30 cellular contexts compared by ENCODE assay signal in genomic region chr18:48376406-48376805, GRCh38. TPM values are rescaled to one million over a fixed set of nuclear protein-coding genes. Genes with fewer than 3 reads are reported as not detected.
DNase-seq lines count a peak whose midpoint lies in the region; ATAC-seq and TF ChIP-seq lines count a peak whose summit lies in the region.
"Had no signal": no experiment of that assay in that cellular context is flagged by ENCODE, and none has a peak within 500 bp of the region (broad histone marks: within the 10 kb centered on the region; RNA-seq: fewer than 3 reads in every experiment).

No MANE protein-coding gene starts in this region.

- no peak overlapping the region for H3K27ac ChIP-seq in right atrium auricular region
- H3K27ac ChIP-seq: A549, left ventricle myocardium inferior, PC-9, vagina had no signal

- H3K4me1 ChIP-seq in right atrium auricular region = no peaks in the 10 kb centered on the region
- H3K4me1 ChIP-seq: A549 had no signal

- H3K9me3 Mint-ChIP-seq in WTC11 = peaks cover 3% of the 10 kb centered on the region; the same call in 1 of the 2 replicates
- H3K9me3 Mint-ChIP-seq: activated naive CD4-positive, alpha-beta T cell treated with anti-CD3 and anti-CD28 coated beads for 36 hours; activated T-helper 1 cell treated with anti-CD3 and anti-CD28 coated beads, Interleukin-12 subunit alpha, Interleukin-12 subunit beta, Interleukin-2, Interleukin-4 antibody, amounts not matched to agents 30 ng/mL and 10 ng/mL and 1 ng/mL, durations not matched to agents 14 hours and 24 hours and 36 hours had no signal

- no peaks in the 10 kb centered on the region for H3K9me3 ChIP-seq in right atrium auricular region
- H3K9me3 ChIP-seq: A549, left ventricle myocardium inferior, vagina had no signal

- CTCF ChIA-PET in WTC11 (lab: Charles Lee) = interaction anchor here (1.4 to 2.0 kb wide), 3 partner anchors 69 to 81 kb away, joined by 3 to 5 read pairs (median 5); no protein-coding TSS in a partner anchor

- H3K27me3 Mint-ChIP-seq in WTC11 (ENCODE audit: low read depth) = no peaks in the 10 kb centered on the region; the same call in 1 of the 2 replicates

- H3K27ac Mint-ChIP-seq in WTC11 = no peak overlapping the region
- H3K27ac Mint-ChIP-seq: activated naive CD4-positive, alpha-beta T cell treated with anti-CD3 and anti-CD28 coated beads for 36 hours; activated T-helper 1 cell treated with anti-CD3 and anti-CD28 coated beads, Interleukin-12 subunit alpha, Interleukin-12 subunit beta, Interleukin-2, Interleukin-4 antibody, amounts not matched to agents 30 ng/mL and 10 ng/mL and 1 ng/mL, durations not matched to agents 14 hours and 24 hours and 36 hours; CD4-positive, CD25-positive, alpha-beta regulatory T cell had no signal

- H3K27me3 ChIP-seq in right atrium auricular region = no peaks in the 10 kb centered on the region
- H3K27me3 ChIP-seq: vagina had no signal

- peaks cover 30% of the 10 kb centered on the region for H3K4me1 Mint-ChIP-seq in WTC11
- H3K4me1 Mint-ChIP-seq: CD4-positive, CD25-positive, alpha-beta regulatory T cell had no signal

- DNase-seq in right atrium auricular region (ENCODE audit: low spot score) = peak; percentile 18
- no peak for DNase-seq in Right ventricle myocardium inferior (ENCODE audit: missing footprints)
- peak; percentile 48 for DNase-seq in WTC11 (ENCODE audit: low spot score)
- peak; percentile 94 for DNase-seq in islet precursor cell
- DNase-seq in NCI-H2107 treated with DMSO at 0.1 percent for 48 hours (lab: John Stamatoyannopoulos, UW; ENCODE audit: unreplicated experiment) = no peak
- DNase-seq in NCI-H510A (lab: John Stamatoyannopoulos, UW) = no peak
- DNase-seq: activated CD4-positive, alpha-beta T cell treated with anti-CD3 and anti-CD28 coated beads, Interleukin-2, amount 50 U/mL, for 48 hours; activated CD4-positive, CD25-positive, alpha-beta regulatory T cell treated with anti-CD3 and anti-CD28 coated beads, Interleukin-2, amount 50 U/mL, for 72 hours; activated CD8-positive, alpha-beta memory T cell treated with anti-CD3 and anti-CD28 coated beads, Interleukin-2, amount 50 U/mL, for 4 hours; activated naive CD4-positive, alpha-beta T cell treated with anti-CD3 and anti-CD28 coated beads for 36 hours; CD4-positive, CD25-positive, alpha-beta regulatory T cell; cerebellar nuclear complex; dorsolateral prefrontal cortex; GF-D8; Karpas-422; left ventricle myocardium inferior; mesenchymal stem cell; NCI-H2107; NCI-H510A treated with DMSO at 0.1 percent for 48 hours; PC-9; right cardiac atrium; stimulated activated naive CD4-positive, alpha-beta T cell treated with Interleukin-2 at 50 U/mL for 16 hours; T-helper 2 cell had no signal

- H3K4me3 ChIP-seq in right atrium auricular region = no peak overlapping the region
- H3K4me3 ChIP-seq: A549, dorsolateral prefrontal cortex, left ventricle myocardium inferior, PC-9, smooth muscle cell, vagina had no signal

- POLR2A ChIA-PET in WTC11 (lab: Charles Lee) = no interaction called here

- H3K4me3 Mint-ChIP-seq in WTC11 = no peak overlapping the region
- H3K4me3 Mint-ChIP-seq: activated naive CD4-positive, alpha-beta T cell treated with anti-CD3 and anti-CD28 coated beads for 36 hours; activated T-helper 1 cell treated with anti-CD3 and anti-CD28 coated beads, Interleukin-12 subunit alpha, Interleukin-12 subunit beta, Interleukin-2, Interleukin-4 antibody, amounts not matched to agents 30 ng/mL and 10 ng/mL and 1 ng/mL, durations not matched to agents 14 hours and 24 hours and 36 hours; CD4-positive, CD25-positive, alpha-beta regulatory T cell had no signal

- TF ChIP-seq CTCF in right atrium auricular region (IDR thresholded peaks at IDR 0.05) (no peak), WTC11 (IDR thresholded peaks at IDR 0.05) (no peak)

- no peaks in the 10 kb centered on the region for H3K36me3 Mint-ChIP-seq in WTC11
- H3K36me3 Mint-ChIP-seq: CD4-positive, CD25-positive, alpha-beta regulatory T cell had no signal

- intact Hi-C loops in Right ventricle myocardium inferior (cut with DNase I) = no loop called here

- H3K36me3 ChIP-seq in right atrium auricular region = no peaks in the 10 kb centered on the region
- H3K36me3 ChIP-seq: left ventricle myocardium inferior, vagina had no signal

- ATAC-seq in Right ventricle myocardium inferior = no peak
- peak; percentile 96 for ATAC-seq in WTC11
- ATAC-seq in HG02759 (IDR thresholded peaks at IDR 0.05; ENCODE audit: unreplicated experiment) = no peak
- ATAC-seq in GM21515 (IDR thresholded peaks at IDR 0.05; ENCODE audit: unreplicated experiment) = no peak
- ATAC-seq: A549, right cardiac atrium had no signal

TF ChIP-seq in WTC11, 78 proteins besides CTCF, POLR2A, EP300 and RAD21:
- TF ChIP-seq ZNF219 (CRISPR knock-in tag; IDR thresholded peaks at IDR 0.05; ENCODE audit: borderline replicate concordance) = no peak
- peak; percentile 70 for TF ChIP-seq USF2 (CRISPR knock-in tag; IDR thresholded peaks at IDR 0.05)

RNA-seq across cellular contexts. Expression of gene ZBTB7C, which starts 32.8 kb away (rescaled TPM):
- total RNA-seq in right atrium auricular region (1 to 10 TPM; 1.8 to 7.7 TPM), Right ventricle myocardium inferior (3.2 TPM), WTC11 (2021) (0.39 to 0.60 TPM (median 0.48 TPM) in 3 replicates)
- total RNA-seq: activated naive CD4-positive, alpha-beta T cell treated with anti-CD3 and anti-CD28 coated beads for 36 hours; CD4-positive, CD25-positive, alpha-beta regulatory T cell; endothelial cell of umbilical vein; PC-9 had no signal

Comparison
In these comparisons a context has a peak if more than half of its experiments do, and no peak if none do; other contexts are left out.
1. DNase-seq: peak in right atrium auricular region (single experiment), WTC11 (single experiment) and islet precursor cell (single experiment); none in Right ventricle myocardium inferior (single experiment), NCI-H2107 treated with DMSO at 0.1 percent for 48 hours (single experiment) and NCI-H510A (single experiment).